15 cellular contexts compared by ENCODE assay signal in the genomic region with DNA sequence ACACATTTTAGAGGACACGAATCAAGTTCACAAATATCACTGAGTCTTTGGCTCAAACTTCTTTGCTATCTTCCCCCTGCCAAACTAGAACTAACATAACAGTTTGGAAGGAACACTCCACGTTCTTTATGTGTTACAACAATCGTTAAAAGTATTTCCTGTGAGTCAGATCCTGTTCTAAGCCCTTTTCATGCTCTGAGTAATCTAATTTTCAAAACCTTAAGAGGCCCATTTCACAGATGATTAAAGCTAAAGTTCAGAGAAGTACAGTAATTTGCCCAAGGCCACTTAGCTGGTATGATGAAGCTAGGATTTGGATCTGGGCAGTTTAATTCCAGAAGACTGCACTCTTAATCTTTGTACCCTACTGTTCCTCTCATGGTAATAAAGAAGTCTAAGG.
DNase-seq lines count a peak whose midpoint lies in the region; ATAC-seq and TF ChIP-seq lines count a peak whose summit lies in the region.
"Had no signal": no experiment of that assay in that cellular context is flagged by ENCODE, and none has a peak within 500 bp of the region (broad histone marks: within the 10 kb centered on the region; RNA-seq: fewer than 3 reads in every experiment).

No MANE protein-coding gene starts in this region.

- H3K27ac Mint-ChIP-seq in activated T-cell treated with anti-CD3 and anti-CD28 coated beads, Interleukin-2, amount 50 U/mL, for 72 hours: no peak overlapping the region

- H3K4me3 Mint-ChIP-seq in activated T-cell treated with anti-CD3 and anti-CD28 coated beads, Interleukin-2, amount 50 U/mL, for 72 hours: no peak overlapping the region
- H3K4me3 Mint-ChIP-seq: activated T-cell treated with anti-CD3 and anti-CD28 coated beads, Interleukin-2, amount 50 U/mL, for 4 hours had no signal

- DNase-seq in AG10803 (ENCODE audit: low read depth): peak; percentile 88
- peak; percentile 85 for DNase-seq in LHCN-M2 (ENCODE audit: low read depth)
- DNase-seq in astrocyte of the spinal cord (ENCODE audit: low read depth, low spot score): peak; percentile 77
- DNase-seq in iris pigment epithelial cell (ENCODE audit: low read depth): peak; percentile 87
- DNase-seq in activated T-cell treated with anti-CD3 and anti-CD28 coated beads, Interleukin-2, amount 50 U/mL, for 72 hours: no peak
- DNase-seq in SK-N-DZ (ENCODE audit: low spot score): no peak
- no peak for DNase-seq in Ammon's horn (ENCODE audit: low spot score)
- DNase-seq: activated T-cell treated with anti-CD3 and anti-CD28 coated beads, Interleukin-2, amount 50 U/mL, for 4 hours; head of caudate nucleus; lower lobe of right lung; PC-9; posterior cingulate gyrus; substantia nigra; WERI-Rb-1 had no signal

- peaks cover 3 to 4% of the 10 kb centered on the region in 2 donors for H3K9me3 Mint-ChIP-seq in activated T-cell treated with anti-CD3 and anti-CD28 coated beads, Interleukin-2, amount 50 U/mL, for 72 hours
- H3K9me3 Mint-ChIP-seq: activated T-cell treated with anti-CD3 and anti-CD28 coated beads, Interleukin-2, amount 50 U/mL, for 4 hours had no signal

- H3K4me3 ChIP-seq in AG10803 (ENCODE audit: low read length): no peak overlapping the region
- no peak overlapping the region for H3K4me3 ChIP-seq in astrocyte of the spinal cord (ENCODE audit: low read depth, low read length)
- H3K4me3 ChIP-seq: lower lobe of right lung, PC-9 had no signal

- H3K36me3 Mint-ChIP-seq in activated T-cell treated with anti-CD3 and anti-CD28 coated beads, Interleukin-2, amount 50 U/mL, for 72 hours (ENCODE audit: insufficient read depth in 2 of 2): no peaks in the 10 kb centered on the region

- no peaks in the 10 kb centered on the region for H3K27me3 Mint-ChIP-seq in activated T-cell treated with anti-CD3 and anti-CD28 coated beads, Interleukin-2, amount 50 U/mL, for 72 hours (ENCODE audit: low read depth)

- in situ Hi-C loops in astrocyte of the spinal cord (cut with HindIII; ENCODE audit: low sequenced_read_pairs): no loop called here

- no peak for ATAC-seq in activated T-cell treated with anti-CD3 and anti-CD28 coated beads, Interleukin-2, amount 50 U/mL, for 72 hours (replicated peaks in 1 of 2)
- no peak for ATAC-seq in HG03039 (IDR thresholded peaks at IDR 0.05; ENCODE audit: unreplicated experiment)
- ATAC-seq: activated T-cell treated with anti-CD3 and anti-CD28 coated beads, Interleukin-2, amount 50 U/mL, for 4 hours; lower lobe of right lung had no signal

- no peak for TF ChIP-seq CTCF in AG10803 (conservative IDR thresholded peaks at IDR 0.05; ENCODE audit: low read length)
- no peak for TF ChIP-seq CTCF in astrocyte of the spinal cord (IDR thresholded peaks at IDR 0.05; ENCODE audit: low read depth, low read length)

- no peaks in the 10 kb centered on the region for H3K4me1 Mint-ChIP-seq in activated T-cell treated with anti-CD3 and anti-CD28 coated beads, Interleukin-2, amount 50 U/mL, for 72 hours (ENCODE audit: low read depth)

Comparison
In these comparisons a context has a peak if more than half of its experiments do, and no peak if none do; other contexts are left out.
1. DNase-seq: peak in AG10803 (single experiment), LHCN-M2 (single experiment), astrocyte of the spinal cord (single experiment) and iris pigment epithelial cell (single experiment); none in activated T-cell treated with anti-CD3 and anti-CD28 coated beads, Interleukin-2, amount 50 U/mL, for 72 hours (0 of 2), SK-N-DZ (single experiment) and Ammon's horn (single experiment).